In the genomic region with DNA sequence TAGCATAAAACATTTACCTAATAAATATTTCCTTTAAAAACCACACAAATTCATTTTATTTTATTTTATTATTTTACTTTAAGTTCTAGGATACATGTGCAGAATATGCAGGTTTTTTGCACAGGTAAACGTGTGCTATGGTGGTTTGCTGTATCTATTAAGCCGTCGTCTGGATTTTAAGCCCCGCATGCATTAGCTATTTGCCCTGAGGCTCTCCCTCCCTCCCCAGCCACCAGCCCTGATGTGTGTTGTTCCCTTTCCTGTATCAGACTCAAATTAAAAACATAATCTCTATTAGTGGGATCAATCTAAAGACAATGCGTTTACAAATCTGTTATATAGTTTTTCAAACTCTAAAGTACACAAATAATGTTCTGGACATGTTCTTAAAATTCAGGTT, we compare ENCODE assay signal across 44 cellular contexts. TPM values are rescaled to one million over a fixed set of nuclear protein-coding genes. Genes with fewer than 3 reads are reported as not detected.
"Had no signal": no experiment of that assay in that cellular context is flagged by ENCODE, and none has a peak within 500 bp of the region (broad histone marks: within the 10 kb centered on the region; RNA-seq: fewer than 3 reads in every experiment).

No MANE protein-coding gene starts in this region.

- H3K27ac Mint-ChIP-seq: activated naive CD4-positive, alpha-beta T cell treated with anti-CD3 and anti-CD28 coated beads for 36 hours; activated naive CD4-positive, alpha-beta T cell treated with anti-CD3 and anti-CD28 coated beads, Interleukin-2, amount 10 ng/mL, durations not matched to agents 7 days and 5 days; activated naive CD4-positive, alpha-beta T cell treated with anti-CD3 and anti-CD28 coated beads, Interleukin-2, amount 50 U/mL, for 24 hours; activated naive CD4-positive, alpha-beta T cell treated with anti-CD3 and anti-CD28 coated beads, Interleukin-2, amount 50 U/mL, for 72 hours; activated naive CD8-positive, alpha-beta T cell; activated naive CD8-positive, alpha-beta T cell treated with anti-CD3 and anti-CD28 coated beads for 36 hours; activated naive CD8-positive, alpha-beta T cell treated with anti-CD3 and anti-CD28 coated beads, Interleukin-2, amount 10 ng/mL, durations not matched to agents 7 days and 5 days; activated naive CD8-positive, alpha-beta T cell treated with anti-CD3 and anti-CD28 coated beads, Interleukin-2, amount 50 U/mL, for 24 hours; activated T-cell treated with anti-CD3 and anti-CD28 coated beads, Interleukin-2, amount 50 U/mL, for 24 hours; activated T-cell treated with anti-CD3 and anti-CD28 coated beads, Interleukin-2, amount 50 U/mL, for 72 hours; activated T-helper 1 cell treated with anti-CD3 and anti-CD28 coated beads, Interleukin-12 subunit alpha, Interleukin-12 subunit beta, Interleukin-2, Interleukin-4 antibody, amounts not matched to agents 30 ng/mL and 10 ng/mL and 1 ng/mL, durations not matched to agents 14 hours and 24 hours and 36 hours; activated T-helper 17 cell treated with anti-CD3 and anti-CD28 coated beads, Interleukin-2, amount 50 U/mL, for 72 hours; activated T-helper 2 cell treated with anti-CD3 and anti-CD28 coated beads, Interferon-gamma antibody, Interleukin-2, Interleukin-4, amounts not matched to agents 10 μg/mL and 5 μg/mL and 100 μg/mL, durations not matched to agents 14 hours and 24 hours and 36 hours; brain had no signal

- H3K4me1 ChIP-seq: adrenal gland, ascending aorta, body of pancreas, breast epithelium had no signal

- H3K27ac ChIP-seq: adrenal gland, ascending aorta, body of pancreas, brain microvascular endothelial cell, breast epithelium, cardiac muscle cell had no signal

- FAIRE-seq: astrocyte, bronchial epithelial cell had no signal

- H3K36me3 ChIP-seq: adrenal gland, ascending aorta, brain microvascular endothelial cell, breast epithelium, cardiac muscle cell had no signal

- H3K36me3 Mint-ChIP-seq: activated naive CD4-positive, alpha-beta T cell treated with anti-CD3 and anti-CD28 coated beads, Interleukin-2, amount 10 ng/mL, durations not matched to agents 7 days and 5 days; activated naive CD4-positive, alpha-beta T cell treated with anti-CD3 and anti-CD28 coated beads, Interleukin-2, amount 50 U/mL, for 24 hours; activated naive CD4-positive, alpha-beta T cell treated with anti-CD3 and anti-CD28 coated beads, Interleukin-2, amount 50 U/mL, for 72 hours; activated naive CD8-positive, alpha-beta T cell; activated naive CD8-positive, alpha-beta T cell treated with anti-CD3 and anti-CD28 coated beads for 36 hours; activated naive CD8-positive, alpha-beta T cell treated with anti-CD3 and anti-CD28 coated beads, Interleukin-2, amount 10 ng/mL, durations not matched to agents 7 days and 5 days; brain had no signal

- DNase-seq: activated effector memory CD4-positive, alpha-beta T cell treated with anti-CD3 and anti-CD28 coated beads, Interleukin-2, amount 50 U/mL, for 16 hours; activated effector memory CD4-positive, alpha-beta T cell treated with Interleukin-2 at 50 U/mL for 16 hours; activated gamma-delta T cell; activated gamma-delta T cell treated with Interleukin-2 at 50 U/mL for 16 hours; activated naive CD4-positive, alpha-beta T cell; activated naive CD4-positive, alpha-beta T cell treated with anti-CD3 and anti-CD28 coated beads for 36 hours; activated naive CD4-positive, alpha-beta T cell treated with anti-CD3 and anti-CD28 coated beads, Interleukin-2, amount 10 ng/mL, durations not matched to agents 7 days and 5 days; activated naive CD4-positive, alpha-beta T cell treated with anti-CD3 and anti-CD28 coated beads, Interleukin-2, amount 50 U/mL, for 16 hours; activated naive CD4-positive, alpha-beta T cell treated with Interleukin-2 at 50 U/mL for 16 hours; activated naive CD8-positive, alpha-beta T cell treated with anti-CD3 and anti-CD28 coated beads for 36 hours; activated naive CD8-positive, alpha-beta T cell treated with anti-CD3 and anti-CD28 coated beads, Interleukin-2, amount 10 ng/mL, durations not matched to agents 7 days and 5 days; activated naive CD8-positive, alpha-beta T cell treated with anti-CD3 and anti-CD28 coated beads, Interleukin-2, amount 50 U/mL, for 24 hours; activated T-cell treated with anti-CD3 and anti-CD28 coated beads for 4 hours; activated T-cell treated with anti-CD3 and anti-CD28 coated beads, Interleukin-2, amount 50 U/mL, for 1 hour; activated T-cell treated with anti-CD3 and anti-CD28 coated beads, Interleukin-2, amount 50 U/mL, for 24 hours; activated T-cell treated with anti-CD3 and anti-CD28 coated beads, Interleukin-2, amount 50 U/mL, for 4 hours; activated T-cell treated with anti-CD3 and anti-CD28 coated beads, Interleukin-2, amount 50 U/mL, for 48 hours; activated T-cell treated with anti-CD3 and anti-CD28 coated beads, Interleukin-2, amount 50 U/mL, for 72 hours; adrenal gland; amniotic stem cell; amygdala; anterior cingulate cortex; aorta; body of pancreas; brain microvascular endothelial cell; caudate nucleus; central memory CD4-positive, alpha-beta T cell; cerebellar nuclear complex had no signal

- H3K9me3 ChIP-seq: adrenal gland, ascending aorta, body of pancreas, breast epithelium had no signal

- H3K4me1 Mint-ChIP-seq: activated naive CD4-positive, alpha-beta T cell treated with anti-CD3 and anti-CD28 coated beads, Interleukin-2, amount 10 ng/mL, durations not matched to agents 7 days and 5 days; activated naive CD4-positive, alpha-beta T cell treated with anti-CD3 and anti-CD28 coated beads, Interleukin-2, amount 50 U/mL, for 24 hours; activated naive CD8-positive, alpha-beta T cell treated with anti-CD3 and anti-CD28 coated beads for 36 hours; activated naive CD8-positive, alpha-beta T cell treated with anti-CD3 and anti-CD28 coated beads, Interleukin-2, amount 10 ng/mL, durations not matched to agents 7 days and 5 days; activated naive CD8-positive, alpha-beta T cell treated with anti-CD3 and anti-CD28 coated beads, Interleukin-2, amount 50 U/mL, for 24 hours; activated T-helper 17 cell treated with anti-CD3 and anti-CD28 coated beads, Interleukin-2, amount 50 U/mL, for 72 hours; brain; central memory CD8-positive, alpha-beta T cell had no signal

- H3K9me3 Mint-ChIP-seq: activated naive CD4-positive, alpha-beta T cell treated with anti-CD3 and anti-CD28 coated beads for 36 hours; activated naive CD4-positive, alpha-beta T cell treated with anti-CD3 and anti-CD28 coated beads, Interleukin-2, amount 10 ng/mL, durations not matched to agents 7 days and 5 days; activated naive CD4-positive, alpha-beta T cell treated with anti-CD3 and anti-CD28 coated beads, Interleukin-2, amount 50 U/mL, for 24 hours; activated naive CD4-positive, alpha-beta T cell treated with anti-CD3 and anti-CD28 coated beads, Interleukin-2, amount 50 U/mL, for 72 hours; activated naive CD8-positive, alpha-beta T cell treated with anti-CD3 and anti-CD28 coated beads for 36 hours; activated naive CD8-positive, alpha-beta T cell treated with anti-CD3 and anti-CD28 coated beads, Interleukin-2, amount 10 ng/mL, durations not matched to agents 7 days and 5 days; activated naive CD8-positive, alpha-beta T cell treated with anti-CD3 and anti-CD28 coated beads, Interleukin-2, amount 50 U/mL, for 24 hours; activated T-cell treated with anti-CD3 and anti-CD28 coated beads, Interleukin-2, amount 50 U/mL, for 24 hours; activated T-cell treated with anti-CD3 and anti-CD28 coated beads, Interleukin-2, amount 50 U/mL, for 72 hours; activated T-helper 1 cell treated with anti-CD3 and anti-CD28 coated beads, Interleukin-12 subunit alpha, Interleukin-12 subunit beta, Interleukin-2, Interleukin-4 antibody, amounts not matched to agents 30 ng/mL and 10 ng/mL and 1 ng/mL, durations not matched to agents 14 hours and 24 hours and 36 hours; activated T-helper 17 cell treated with anti-CD3 and anti-CD28 coated beads, Interleukin-2, amount 50 U/mL, for 72 hours; activated T-helper 2 cell treated with anti-CD3 and anti-CD28 coated beads, Interferon-gamma antibody, Interleukin-2, Interleukin-4, amounts not matched to agents 10 μg/mL and 5 μg/mL and 100 μg/mL, durations not matched to agents 14 hours and 24 hours and 36 hours; brain had no signal

- H3K4me3 ChIP-seq: adrenal gland, ascending aorta, body of pancreas, breast epithelium, cardiac muscle cell had no signal

- ATAC-seq: activated naive CD4-positive, alpha-beta T cell treated with anti-CD3 and anti-CD28 coated beads, Interleukin-2, amount 50 U/mL, for 72 hours; activated naive CD8-positive, alpha-beta T cell treated with anti-CD3 and anti-CD28 coated beads, Interleukin-2, amount 50 U/mL, for 24 hours; activated T-cell treated with anti-CD3 and anti-CD28 coated beads, Interleukin-2, amount 50 U/mL, for 4 hours; activated T-cell treated with anti-CD3 and anti-CD28 coated beads, Interleukin-2, amount 50 U/mL, for 72 hours; activated T-helper 17 cell treated with anti-CD3 and anti-CD28 coated beads, Interleukin-2, amount 50 U/mL, for 72 hours; body of pancreas had no signal

- H3K27me3 Mint-ChIP-seq: activated naive CD4-positive, alpha-beta T cell treated with anti-CD3 and anti-CD28 coated beads, Interleukin-2, amount 10 ng/mL, durations not matched to agents 7 days and 5 days; activated naive CD4-positive, alpha-beta T cell treated with anti-CD3 and anti-CD28 coated beads, Interleukin-2, amount 50 U/mL, for 24 hours; activated naive CD8-positive, alpha-beta T cell; activated naive CD8-positive, alpha-beta T cell treated with anti-CD3 and anti-CD28 coated beads for 36 hours; activated naive CD8-positive, alpha-beta T cell treated with anti-CD3 and anti-CD28 coated beads, Interleukin-2, amount 10 ng/mL, durations not matched to agents 7 days and 5 days; activated naive CD8-positive, alpha-beta T cell treated with anti-CD3 and anti-CD28 coated beads, Interleukin-2, amount 50 U/mL, for 24 hours; activated T-cell treated with anti-CD3 and anti-CD28 coated beads, Interleukin-2, amount 50 U/mL, for 24 hours; activated T-helper 17 cell treated with anti-CD3 and anti-CD28 coated beads, Interleukin-2, amount 50 U/mL, for 72 hours; brain; central memory CD8-positive, alpha-beta T cell had no signal

- H3K27me3 ChIP-seq: adrenal gland, ascending aorta, body of pancreas, brain microvascular endothelial cell, breast epithelium, cardiac muscle cell had no signal

- H3K4me3 Mint-ChIP-seq: activated naive CD4-positive, alpha-beta T cell treated with anti-CD3 and anti-CD28 coated beads for 36 hours; activated naive CD4-positive, alpha-beta T cell treated with anti-CD3 and anti-CD28 coated beads, Interleukin-2, amount 10 ng/mL, durations not matched to agents 7 days and 5 days; activated naive CD4-positive, alpha-beta T cell treated with anti-CD3 and anti-CD28 coated beads, Interleukin-2, amount 50 U/mL, for 24 hours; activated naive CD8-positive, alpha-beta T cell; activated naive CD8-positive, alpha-beta T cell treated with anti-CD3 and anti-CD28 coated beads for 36 hours; activated naive CD8-positive, alpha-beta T cell treated with anti-CD3 and anti-CD28 coated beads, Interleukin-2, amount 10 ng/mL, durations not matched to agents 7 days and 5 days; activated naive CD8-positive, alpha-beta T cell treated with anti-CD3 and anti-CD28 coated beads, Interleukin-2, amount 50 U/mL, for 24 hours; activated T-cell treated with anti-CD3 and anti-CD28 coated beads, Interleukin-2, amount 50 U/mL, for 24 hours; activated T-cell treated with anti-CD3 and anti-CD28 coated beads, Interleukin-2, amount 50 U/mL, for 4 hours; activated T-cell treated with anti-CD3 and anti-CD28 coated beads, Interleukin-2, amount 50 U/mL, for 72 hours; activated T-helper 1 cell treated with anti-CD3 and anti-CD28 coated beads, Interleukin-12 subunit alpha, Interleukin-12 subunit beta, Interleukin-2, Interleukin-4 antibody, amounts not matched to agents 30 ng/mL and 10 ng/mL and 1 ng/mL, durations not matched to agents 14 hours and 24 hours and 36 hours; activated T-helper 17 cell treated with anti-CD3 and anti-CD28 coated beads, Interleukin-2, amount 50 U/mL, for 72 hours; brain; central memory CD8-positive, alpha-beta T cell had no signal

RNA-seq across cellular contexts. Expression of gene HTN3, which starts 1.2 kb away (rescaled TPM):
- total RNA-seq: activated naive CD4-positive, alpha-beta T cell treated with anti-CD3 and anti-CD28 coated beads for 36 hours; activated naive CD4-positive, alpha-beta T cell treated with anti-CD3 and anti-CD28 coated beads, Interleukin-2, amount 50 U/mL, for 72 hours; activated naive CD8-positive, alpha-beta T cell treated with anti-CD3 and anti-CD28 coated beads for 36 hours; activated naive CD8-positive, alpha-beta T cell treated with anti-CD3 and anti-CD28 coated beads, Interleukin-2, amount 10 ng/mL, durations not matched to agents 7 days and 5 days; activated T-cell treated with anti-CD3 and anti-CD28 coated beads, Interleukin-2, amount 50 U/mL, for 4 hours; activated T-cell treated with anti-CD3 and anti-CD28 coated beads, Interleukin-2, amount 50 U/mL, for 72 hours; activated T-helper 1 cell treated with anti-CD3 and anti-CD28 coated beads, Interleukin-12 subunit alpha, Interleukin-12 subunit beta, Interleukin-2, Interleukin-4 antibody, amounts not matched to agents 30 ng/mL and 10 ng/mL and 1 ng/mL, durations not matched to agents 14 hours and 24 hours and 36 hours; activated T-helper 17 cell treated with anti-CD3 and anti-CD28 coated beads, Interleukin-2, amount 50 U/mL, for 72 hours; activated T-helper 2 cell treated with anti-CD3 and anti-CD28 coated beads, Interferon-gamma antibody, Interleukin-2, Interleukin-4, amounts not matched to agents 10 μg/mL and 5 μg/mL and 100 μg/mL, durations not matched to agents 14 hours and 24 hours and 36 hours; adrenal gland; aorta; ascending aorta; astrocyte; body of pancreas; breast epithelium; bronchial epithelial cell; cardiac muscle cell; cardiac septum; cerebellum had no signal
- polyA plus RNA-seq: adipose tissue, aorta, cardiac muscle cell had no signal

RNA-seq across cellular contexts. Expression of gene HTN1, which starts 23.2 kb away (rescaled TPM):
- total RNA-seq: activated naive CD4-positive, alpha-beta T cell treated with anti-CD3 and anti-CD28 coated beads for 36 hours; activated naive CD4-positive, alpha-beta T cell treated with anti-CD3 and anti-CD28 coated beads, Interleukin-2, amount 50 U/mL, for 72 hours; activated naive CD8-positive, alpha-beta T cell treated with anti-CD3 and anti-CD28 coated beads for 36 hours; activated naive CD8-positive, alpha-beta T cell treated with anti-CD3 and anti-CD28 coated beads, Interleukin-2, amount 10 ng/mL, durations not matched to agents 7 days and 5 days; activated T-cell treated with anti-CD3 and anti-CD28 coated beads, Interleukin-2, amount 50 U/mL, for 4 hours; activated T-cell treated with anti-CD3 and anti-CD28 coated beads, Interleukin-2, amount 50 U/mL, for 72 hours; activated T-helper 1 cell treated with anti-CD3 and anti-CD28 coated beads, Interleukin-12 subunit alpha, Interleukin-12 subunit beta, Interleukin-2, Interleukin-4 antibody, amounts not matched to agents 30 ng/mL and 10 ng/mL and 1 ng/mL, durations not matched to agents 14 hours and 24 hours and 36 hours; activated T-helper 17 cell treated with anti-CD3 and anti-CD28 coated beads, Interleukin-2, amount 50 U/mL, for 72 hours; activated T-helper 2 cell treated with anti-CD3 and anti-CD28 coated beads, Interferon-gamma antibody, Interleukin-2, Interleukin-4, amounts not matched to agents 10 μg/mL and 5 μg/mL and 100 μg/mL, durations not matched to agents 14 hours and 24 hours and 36 hours; adrenal gland; aorta; ascending aorta; astrocyte; body of pancreas; breast epithelium; bronchial epithelial cell; cardiac muscle cell; cardiac septum; cerebellum had no signal
- polyA plus RNA-seq: adipose tissue, adrenal gland, aorta, cardiac muscle cell had no signal

RNA-seq across cellular contexts. Expression of gene STATH, which starts 31.2 kb away (rescaled TPM):
- total RNA-seq: activated naive CD4-positive, alpha-beta T cell treated with anti-CD3 and anti-CD28 coated beads for 36 hours; activated naive CD4-positive, alpha-beta T cell treated with anti-CD3 and anti-CD28 coated beads, Interleukin-2, amount 50 U/mL, for 72 hours; activated naive CD8-positive, alpha-beta T cell treated with anti-CD3 and anti-CD28 coated beads for 36 hours; activated naive CD8-positive, alpha-beta T cell treated with anti-CD3 and anti-CD28 coated beads, Interleukin-2, amount 10 ng/mL, durations not matched to agents 7 days and 5 days; activated T-cell treated with anti-CD3 and anti-CD28 coated beads, Interleukin-2, amount 50 U/mL, for 4 hours; activated T-cell treated with anti-CD3 and anti-CD28 coated beads, Interleukin-2, amount 50 U/mL, for 72 hours; activated T-helper 1 cell treated with anti-CD3 and anti-CD28 coated beads, Interleukin-12 subunit alpha, Interleukin-12 subunit beta, Interleukin-2, Interleukin-4 antibody, amounts not matched to agents 30 ng/mL and 10 ng/mL and 1 ng/mL, durations not matched to agents 14 hours and 24 hours and 36 hours; activated T-helper 17 cell treated with anti-CD3 and anti-CD28 coated beads, Interleukin-2, amount 50 U/mL, for 72 hours; activated T-helper 2 cell treated with anti-CD3 and anti-CD28 coated beads, Interferon-gamma antibody, Interleukin-2, Interleukin-4, amounts not matched to agents 10 μg/mL and 5 μg/mL and 100 μg/mL, durations not matched to agents 14 hours and 24 hours and 36 hours; adrenal gland; aorta; ascending aorta; astrocyte; body of pancreas; breast epithelium; bronchial epithelial cell; cardiac muscle cell; cardiac septum; cerebellum had no signal
- polyA plus RNA-seq: adipose tissue, adrenal gland, aorta had no signal
